ENCODE assay signal across 27 cellular contexts in genomic region chr14:100202712-100203111, GRCh38. TPM values are rescaled to one million over a fixed set of nuclear protein-coding genes. Genes with fewer than 3 reads are reported as not detected.
"Had no signal": no experiment of that assay in that cellular context is flagged by ENCODE, and none has a peak within 500 bp of the region (broad histone marks: within the 10 kb centered on the region; RNA-seq: fewer than 3 reads in every experiment).

No MANE protein-coding gene starts in this region.

- H3K27me3 ChIP-seq: dorsolateral prefrontal cortex, esophagus muscularis mucosa, foreskin keratinocyte, gastroesophageal sphincter, heart left ventricle, hepatocyte had no signal

- H3K27me3 Mint-ChIP-seq: naive B cell had no signal

- H3K4me1 ChIP-seq: gastroesophageal sphincter, heart left ventricle had no signal

- H2AFZ ChIP-seq: hepatocyte had no signal

- H3K9me3 ChIP-seq: esophagus muscularis mucosa, gastroesophageal sphincter, heart left ventricle, lower lobe of right lung, mucosa of descending colon had no signal

- H3K27ac ChIP-seq: coronary artery, dorsolateral prefrontal cortex, esophagus muscularis mucosa, foreskin keratinocyte, gastroesophageal sphincter, heart left ventricle, hepatocyte, lower lobe of right lung had no signal

- H3K4me1 Mint-ChIP-seq: immature natural killer cell, mesothelial cell of epicardium, naive B cell had no signal

- FAIRE-seq: endothelial cell of umbilical vein, frontal cortex, kidney had no signal

- H3K4me2 ChIP-seq: hepatocyte had no signal

- DNase-seq: dermis blood vessel endothelial cell; dorsolateral prefrontal cortex; effector CD4-positive, alpha-beta T cell; effector memory CD4-positive, alpha-beta T cell; foreskin keratinocyte; hypothalamus; immature natural killer cell; islet precursor cell; kidney; kidney glomerular epithelial cell; left colon; left ventricle myocardium superior; lower lobe of right lung; mesenchymal stem cell; mucosa of descending colon; naive B cell had no signal

- H3K27ac Mint-ChIP-seq: immature natural killer cell, mesothelial cell of epicardium, naive B cell had no signal

- H3K36me3 ChIP-seq: esophagus muscularis mucosa, gastroesophageal sphincter, heart left ventricle, lower lobe of right lung had no signal

- H3K4me3 Mint-ChIP-seq: immature natural killer cell, mesothelial cell of epicardium, naive B cell had no signal

- H3K79me2 ChIP-seq: hepatocyte had no signal

- H3K36me3 Mint-ChIP-seq: immature natural killer cell, naive B cell had no signal

- H3K9me3 Mint-ChIP-seq: immature natural killer cell, mesothelial cell of epicardium had no signal

- ATAC-seq: foreskin keratinocyte, gastroesophageal sphincter, heart left ventricle, left colon, left lobe of liver, left ventricle myocardium superior, lower lobe of right lung, mucosa of descending colon had no signal

- H3K4me3 ChIP-seq: coronary artery, dorsolateral prefrontal cortex, esophagus muscularis mucosa, gastroesophageal sphincter, heart left ventricle, hepatocyte, lower lobe of right lung, mucosa of descending colon had no signal

RNA-seq across cellular contexts. Expression of gene DEGS2, which starts 43.3 kb away (rescaled TPM):
- total RNA-seq: endothelial cell of umbilical vein, fibroblast of villous mesenchyme, left ventricle myocardium superior had no signal
- polyA plus RNA-seq: fibroblast of lung had no signal
